1 cellular context compared by ENCODE assay signal in genomic region chrX:149831473-149831872, GRCh38.
TF ChIP-seq lines count a peak whose summit lies in the region.

No MANE protein-coding gene starts in this region.

TF ChIP-seq in H1, 55 proteins besides CTCF, POLR2A, EP300 and RAD21:
- TF ChIP-seq SIN3A (conservative IDR thresholded peaks at IDR 0.05 in 1 of 2, IDR thresholded peaks at IDR 0.05 in 1 of 2; ENCODE audit: low read depth in 1 of 2, low read length in 2 of 2) (no peak), EZH2 (IDR thresholded peaks at IDR 0.05; ENCODE audit: low read depth, low read length, severe bottlenecking) (no peak), SIX5 (IDR thresholded peaks at IDR 0.05; ENCODE audit: low read depth, low read length) (no peak), KDM4A (IDR thresholded peaks at IDR 0.05; ENCODE audit: low read depth, low read length, severe bottlenecking) (no peak), CEBPB (IDR thresholded peaks at IDR 0.05; ENCODE audit: low read depth, low read length) (no peak), KDM5A (IDR thresholded peaks at IDR 0.05; ENCODE audit: low read length) (no peak), SUZ12 (IDR thresholded peaks at IDR 0.05; ENCODE audit: low read length) (no peak)
